Comparison of ENCODE assay signal across 1 cellular context in genomic region chr2:20584045-20584636, GRCh38.
TF ChIP-seq lines count a peak whose summit lies in the region.

No MANE protein-coding gene starts in this region.

TF ChIP-seq in HepG2, 621 proteins besides CTCF, POLR2A, EP300 and RAD21 (continued from another document):
- TF ChIP-seq ZBTB43 (CRISPR knock-in tag; conservative IDR thresholded peaks at IDR 0.05) = 0 out of 2 replicates have a peak, but pooled peaks have one; percentile 53
